Comparison of ENCODE assay signal across 10 cellular contexts in genomic region chr9:97638666-97639065, GRCh38. TPM values are rescaled to one million over a fixed set of nuclear protein-coding genes. Genes with fewer than 3 reads are reported as not detected.
DNase-seq lines count a peak whose midpoint lies in the region; ATAC-seq, FAIRE-seq and TF ChIP-seq lines count a peak whose summit lies in the region.
"Had no signal": no experiment of that assay in that cellular context is flagged by ENCODE, and none has a peak within 500 bp of the region (broad histone marks: within the 10 kb centered on the region; RNA-seq: fewer than 3 reads in every experiment).

No MANE protein-coding gene starts in this region.

- no peak overlapping the region for H3K27ac Mint-ChIP-seq in activated CD4-positive, alpha-beta T cell treated with anti-CD3 and anti-CD28 coated beads for 36 hours
- H3K27ac Mint-ChIP-seq in osteocyte (ENCODE audit: unreplicated experiment), result peak overlapping the region; percentile 52
- H3K27ac Mint-ChIP-seq in CD4-positive, alpha-beta memory T cell, result peak overlapping the region in 2 of 7 donors; percentile 39 to 49

- WGBS in K562 (ENCODE audit: insufficient coverage, low coverage, missing lambda C conversion rate), result 80% methylated on average over 3 of the region's 3 CpGs

- no peaks in the 10 kb centered on the region for H3K27me3 ChIP-seq in K562 (ENCODE audit: control insufficient read depth in 2 of 2, insufficient read depth in 2 of 2, low read length in 2 of 2)
- no peaks in the 10 kb centered on the region for H3K27me3 ChIP-seq in CD4-positive, alpha-beta memory T cell (ENCODE audit: insufficient read depth, low read length)

- no peak for FAIRE-seq in K562 (lab: Jason Lieb, UNC)

- H3K9me3 Mint-ChIP-seq in activated CD4-positive, alpha-beta T cell treated with anti-CD3 and anti-CD28 coated beads for 36 hours (ENCODE audit: low read depth), result no peaks in the 10 kb centered on the region
- H3K9me3 Mint-ChIP-seq in osteocyte (ENCODE audit: unreplicated experiment), result no peaks in the 10 kb centered on the region
- H3K9me3 Mint-ChIP-seq in CD4-positive, alpha-beta memory T cell, result no peaks in the 10 kb centered on the region

- H3K27ac ChIP-seq in K562 (ENCODE audit: extremely low read depth, low read depth, low read length), result no peak overlapping the region
- no peak overlapping the region for H3K27ac ChIP-seq in CD4-positive, alpha-beta memory T cell (ENCODE audit: low read depth, low read length)

- peaks cover 6% of the 10 kb centered on the region for H3K9me1 ChIP-seq in K562 (ENCODE audit: control insufficient read depth, insufficient read depth, low read length)

- DNase-seq in activated CD4-positive, alpha-beta T cell treated with anti-CD3 and anti-CD28 coated beads for 36 hours, result peak; percentile 11
- no peak for DNase-seq in activated CD4-positive, alpha-beta T cell treated with anti-CD3 and anti-CD28 coated beads, Interleukin-2, amount 50 U/mL, for 4 hours
- DNase-seq in M059J (ENCODE audit: low read depth), result peak; percentile 6
- DNase-seq in K562 (ENCODE audit: extremely low read depth in 1 of 4, low spot score in 3 of 4), result peak in 1 of 4 experiments; percentile 17
- no peak for DNase-seq in osteocyte (ENCODE audit: extremely low spot score, unreplicated experiment)
- DNase-seq in stimulated activated CD4-positive, alpha-beta T cell treated with anti-CD3 and anti-CD28 coated beads, Interleukin-12 subunit alpha, Interleukin-12 subunit beta, amount 100 ng/mL, for 4 hours, result no peak
- no peak for DNase-seq in CD4-positive, alpha-beta memory T cell
- DNase-seq in SKM-1 (lab: John Stamatoyannopoulos, UW; ENCODE audit: unreplicated experiment), result no peak
- DNase-seq: NK-92 treated with Interleukin-12 subunit alpha and Interleukin-12 subunit beta, amount 100 ng/mL, for 24 hours had no signal

- H4K20me1 ChIP-seq in K562 (replicated peaks; ENCODE audit: control insufficient read depth, insufficient read depth, low read length), result peaks cover 8% of the 10 kb centered on the region

- no peak overlapping the region for H3K9ac ChIP-seq in K562 (ENCODE audit: insufficient read depth in 1 of 2, low read depth in 2 of 2, low read length in 2 of 2)

- H3K9me3 ChIP-seq in K562 (replicated peaks; ENCODE audit: control insufficient read depth, insufficient read depth, low read depth, low read length), result no peaks in the 10 kb centered on the region
- H3K9me3 ChIP-seq in CD4-positive, alpha-beta memory T cell (ENCODE audit: control insufficient read depth in 1 of 2, low read length in 2 of 2), result no peaks in the 10 kb centered on the region

- no peak overlapping the region for H3K4me3 Mint-ChIP-seq in activated CD4-positive, alpha-beta T cell treated with anti-CD3 and anti-CD28 coated beads for 36 hours
- no peak overlapping the region for H3K4me3 Mint-ChIP-seq in osteocyte (ENCODE audit: unreplicated experiment)
- peak overlapping the region in 2 of 8 donors; percentile 29 to 39 for H3K4me3 Mint-ChIP-seq in CD4-positive, alpha-beta memory T cell

- in situ Hi-C loops in K562 (cut with MboI), result no loop called here

- BruUV-seq in K562 (replicated peaks; lab: Mats Ljungman, UMichigan), result no TSS peak

- TF ChIP-seq CTCF in K562 (IDR thresholded peaks at IDR 0.05 in 2 of 3, conservative IDR thresholded peaks at IDR 0.05 in 1 of 3; ENCODE audit: insufficient read depth in 2 of 3, low read depth in 1 of 3, low read length in 3 of 3) (peak in 2 of 3 experiments; percentile 30 to 43; a peak in 3 of 6 replicates), osteocyte (IDR thresholded peaks at IDR 0.05) (peak; percentile 21)

- no peak overlapping the region for H3K4me3 ChIP-seq in K562
- H3K4me3 ChIP-seq in CD4-positive, alpha-beta memory T cell (ENCODE audit: low read length in 2 of 2), result no peak overlapping the region

- H3K79me2 ChIP-seq in K562 (ENCODE audit: control insufficient read depth, insufficient read depth, low read length), result peaks cover 81% of the 10 kb centered on the region

- no peaks in the 10 kb centered on the region for H3K27me3 Mint-ChIP-seq in activated CD4-positive, alpha-beta T cell treated with anti-CD3 and anti-CD28 coated beads for 36 hours
- no peaks in the 10 kb centered on the region for H3K27me3 Mint-ChIP-seq in osteocyte (ENCODE audit: unreplicated experiment)
- H3K27me3 Mint-ChIP-seq in CD4-positive, alpha-beta memory T cell, result no peaks in the 10 kb centered on the region

- peaks cover 50% of the 10 kb centered on the region for H3K4me1 Mint-ChIP-seq in activated CD4-positive, alpha-beta T cell treated with anti-CD3 and anti-CD28 coated beads for 36 hours
- peaks cover 39% of the 10 kb centered on the region for H3K4me1 Mint-ChIP-seq in osteocyte (ENCODE audit: unreplicated experiment)
- H3K4me1 Mint-ChIP-seq in CD4-positive, alpha-beta memory T cell, result peaks cover 47 to 68% (median 57%) of the 10 kb centered on the region in 4 donors

- H3K36me3 Mint-ChIP-seq in activated CD4-positive, alpha-beta T cell treated with anti-CD3 and anti-CD28 coated beads for 36 hours (ENCODE audit: low read depth), result peaks cover 34% of the 10 kb centered on the region
- H3K36me3 Mint-ChIP-seq in osteocyte (ENCODE audit: unreplicated experiment), result peaks cover 13% of the 10 kb centered on the region
- peaks cover 13 to 37% of the 10 kb centered on the region in 2 donors for H3K36me3 Mint-ChIP-seq in CD4-positive, alpha-beta memory T cell

- ATAC-seq in activated CD4-positive, alpha-beta T cell treated with anti-CD3 and anti-CD28 coated beads for 36 hours, result no peak
- peak; percentile 44; the same call in 1 of the 3 replicates for ATAC-seq in K562
- ATAC-seq: sciatic nerve had no signal

- intact Hi-C loops in activated CD4-positive, alpha-beta T cell treated with anti-CD3 and anti-CD28 coated beads for 36 hours (cut with DNase I, micrococcal nuclease), result loop anchor here in 1 of 2 experiments (10.0 kb wide), 1 partner anchor 624 kb away; no protein-coding TSS in a partner anchor
- intact Hi-C loops in K562 (cut with micrococcal nuclease), result no loop called here
- intact Hi-C loops in CD4-positive, alpha-beta memory T cell (cut with micrococcal nuclease), result no loop called here

- H3K36me3 ChIP-seq in K562 (ENCODE audit: control insufficient read depth, insufficient read depth, low read length), result peaks cover 65% of the 10 kb centered on the region
- peaks cover 19% of the 10 kb centered on the region for H3K36me3 ChIP-seq in CD4-positive, alpha-beta memory T cell (ENCODE audit: insufficient read depth, low read length)

- TF ChIP-seq EP300 in K562 (IDR thresholded peaks at IDR 0.05; ENCODE audit: low read length), result no peak

- CTCF ChIA-PET in activated CD4-positive, alpha-beta T cell treated with anti-CD3 and anti-CD28 coated beads for 36 hours (lab: Charles Lee), result interaction anchor here (0.7 to 1.1 kb wide), 5 partner anchors 9 to 65 kb away, joined by 3 to 6 read pairs (median 3); no protein-coding TSS in a partner anchor
- CTCF ChIA-PET in K562 (lab: Yijun Ruan, JAX; ENCODE audit: low intra/inter-chr PET ratio), result no interaction called here
- CTCF ChIA-PET in CD4-positive, alpha-beta memory T cell (lab: Charles Lee; ENCODE audit: partially characterized antibody), result no interaction called here

- TF ChIP-seq POLR2A in K562 (conservative IDR thresholded peaks at IDR 0.05), result no peak

- H3K4me1 ChIP-seq in K562 (replicated peaks in 1 of 2; ENCODE audit: control insufficient read depth in 2 of 2, insufficient read depth in 2 of 2, low read length in 2 of 2), result peaks cover 0 to 16% of the 10 kb centered on the region in 2 experiments; a peak in 3 of 5 replicates
- peaks cover 51% of the 10 kb centered on the region for H3K4me1 ChIP-seq in CD4-positive, alpha-beta memory T cell (ENCODE audit: insufficient read depth, low read length)

- H2AFZ ChIP-seq in K562 (ENCODE audit: low read depth, low read length), result no peak overlapping the region

- H3K4me2 ChIP-seq in K562 (ENCODE audit: insufficient read depth, low read length), result no peak overlapping the region

- POLR2A ChIA-PET in activated CD4-positive, alpha-beta T cell treated with anti-CD3 and anti-CD28 coated beads for 36 hours (lab: Charles Lee), result no interaction called here
- POLR2A ChIA-PET in K562 (lab: Yijun Ruan, JAX), result interaction anchor here (0.6 to 1.2 kb wide), 3 partner anchors 18 to 40 kb away, joined by 3 to 4 read pairs (median 3); no protein-coding TSS in a partner anchor
- POLR2A ChIA-PET in CD4-positive, alpha-beta memory T cell (lab: Charles Lee; ENCODE audit: partially characterized antibody), result no interaction called here

- TF ChIP-seq RAD21 in K562 (CRISPR knock-in tag; conservative IDR thresholded peaks at IDR 0.05 in 1 of 2, IDR thresholded peaks at IDR 0.05 in 1 of 2), result no peak

RNA-seq across cellular contexts. Expression of gene NCBP1, which starts 5.0 kb away (rescaled TPM):
- 10 to 100 TPM; 42.2 to 43.0 TPM for total RNA-seq in activated CD4-positive, alpha-beta T cell treated with anti-CD3 and anti-CD28 coated beads for 36 hours
- 31.1 and 43.3 TPM in 2 replicates for total RNA-seq in M059J (2014; rRNA removed; shearing (Covaris generic))
- total RNA-seq in K562 (2011; cell fraction: chromatin; rRNA removed; ENCODE audit: low replicate concordance), result 50.3 and 119 TPM in 2 replicates
- 30.9 and 32.9 TPM in 2 replicates for total RNA-seq in K562 (2011; cell fraction: nucleolus; rRNA removed)
- 50.1 and 77.7 TPM in 2 replicates for total RNA-seq in K562 (2011; cell fraction: nucleoplasm; rRNA removed)
- total RNA-seq in K562 (2014; rRNA removed) (47.5 and 56.2 TPM in 2 replicates), K562 (2014; rRNA removed; fragmentation: Illumina TruSeq; extraction: Trizol) (62.3 and 67.2 TPM in 2 replicates), K562 (2015; rRNA removed; fragmentation: Illumina TruSeq; extraction: Trizol) (52.8 and 57.5 TPM in 2 replicates), K562 (2021) (59.6 and 60.2 TPM in 2 replicates), osteocyte (34.9 and 42.2 TPM in 2 replicates)
- polyA plus RNA-seq in K562 (2011; rRNA removed) (51.4 and 69.7 TPM in 2 replicates), K562 (2014; fragmentation: Illumina TruSeq; extraction: Trizol) (55.7 and 64.6 TPM in 2 replicates), K562 (2014; fragmentation: Nextera tagmentation; extraction: Ambion mirVana) (10 to 100 TPM; 29.4 to 37.1 TPM), K562 (2014; rRNA removed) (41.7 and 55.5 TPM in 2 replicates)
- 15.0 and 20.9 TPM in 2 replicates for polyA plus RNA-seq in K562 (2011; cell fraction: cytosol; rRNA removed)
- polyA plus RNA-seq in K562 (2011; cell fraction: nucleus; rRNA removed), result 45.1 and 51.8 TPM in 2 replicates
- polyA plus RNA-seq in K562 (2012), result 36.5 and 42.5 TPM in 2 replicates
- polyA minus RNA-seq in K562 (2011; rRNA and poly(A)+ RNA removed), result 76.3 and 88.4 TPM in 2 replicates
- 23.4 and 31.7 TPM in 2 replicates for polyA minus RNA-seq in K562 (2011; cell fraction: cytosol; rRNA and poly(A)+ RNA removed)
- polyA minus RNA-seq in K562 (2011; cell fraction: nucleus; rRNA and poly(A)+ RNA removed), result 36.9 and 68.3 TPM in 2 replicates
- total RNA-seq in CD4-positive, alpha-beta memory T cell, result 10 to 100 TPM; 40.7 to 50.8 TPM
- 10 to 100 TPM; 12.5 to 20.0 TPM for polyA plus RNA-seq in CD4-positive, alpha-beta memory T cell

RNA-seq across cellular contexts. Expression of gene TSTD2, which starts 5.5 kb away (rescaled TPM):
- total RNA-seq in activated CD4-positive, alpha-beta T cell treated with anti-CD3 and anti-CD28 coated beads for 36 hours, result 10 to 100 TPM; 12.7 to 15.0 TPM
- 10.7 and 16.3 TPM in 2 replicates for total RNA-seq in M059J (2014; rRNA removed; shearing (Covaris generic))
- 45.9 and 90.8 TPM in 2 replicates for total RNA-seq in K562 (2011; cell fraction: chromatin; rRNA removed; ENCODE audit: low replicate concordance)
- 25.0 and 29.2 TPM in 2 replicates for total RNA-seq in K562 (2011; cell fraction: nucleolus; rRNA removed)
- total RNA-seq in K562 (2011; cell fraction: nucleoplasm; rRNA removed), result 43.0 and 55.8 TPM in 2 replicates
- total RNA-seq in K562 (2014; rRNA removed), result 16.8 and 16.9 TPM in 2 replicates
- 14.8 and 15.8 TPM in 2 replicates for total RNA-seq in K562 (2014; rRNA removed; fragmentation: Illumina TruSeq; extraction: Trizol)
- total RNA-seq in K562 (2015; rRNA removed; fragmentation: Illumina TruSeq; extraction: Trizol), result 13.9 and 14.2 TPM in 2 replicates
- total RNA-seq in K562 (2021), result 20.0 and 20.4 TPM in 2 replicates
- polyA plus RNA-seq in K562 (2011; rRNA removed), result 36.7 and 37.0 TPM in 2 replicates
- polyA plus RNA-seq in K562 (2011; cell fraction: cytosol; rRNA removed), result 17.5 and 22.9 TPM in 2 replicates
- polyA plus RNA-seq in K562 (2011; cell fraction: nucleus; rRNA removed), result 47.0 and 54.9 TPM in 2 replicates
- polyA plus RNA-seq in K562 (2012), result 11.8 and 18.5 TPM in 2 replicates
- 18.6 and 22.2 TPM in 2 replicates for polyA plus RNA-seq in K562 (2014; fragmentation: Illumina TruSeq; extraction: Trizol)
- 10 to 100 TPM; 10.1 to 19.0 TPM for polyA plus RNA-seq in K562 (2014; fragmentation: Nextera tagmentation; extraction: Ambion mirVana)
- 20.6 and 20.9 TPM in 2 replicates for polyA plus RNA-seq in K562 (2014; rRNA removed)
- 32.6 and 36.5 TPM in 2 replicates for polyA minus RNA-seq in K562 (2011; rRNA and poly(A)+ RNA removed)
- 15.0 and 17.8 TPM in 2 replicates for polyA minus RNA-seq in K562 (2011; cell fraction: cytosol; rRNA and poly(A)+ RNA removed)
- polyA minus RNA-seq in K562 (2011; cell fraction: nucleus; rRNA and poly(A)+ RNA removed), result 19.5 and 34.8 TPM in 2 replicates
- 23.3 and 28.4 TPM in 2 replicates for total RNA-seq in osteocyte
- 10 to 100 TPM; 17.8 to 18.4 TPM for total RNA-seq in CD4-positive, alpha-beta memory T cell
- polyA plus RNA-seq in CD4-positive, alpha-beta memory T cell, result 1 to 10 TPM; 7.2 to 7.9 TPM

RNA-seq across cellular contexts. Expression of gene XPA, which starts 58.5 kb away (rescaled TPM):
- total RNA-seq in activated CD4-positive, alpha-beta T cell treated with anti-CD3 and anti-CD28 coated beads for 36 hours, result 10 to 100 TPM in 1 of 2 experiments, 1 to 10 TPM in 1; 8.7 to 11.1 TPM
- total RNA-seq in M059J (2014; rRNA removed; shearing (Covaris generic)), result 9.5 and 13.9 TPM in 2 replicates
- 2.1 and 9.3 TPM in 2 replicates for total RNA-seq in K562 (2011; cell fraction: chromatin; rRNA removed; ENCODE audit: low replicate concordance)
- 1.8 and 2.0 TPM in 2 replicates for total RNA-seq in K562 (2011; cell fraction: nucleolus; rRNA removed)
- total RNA-seq in K562 (2011; cell fraction: nucleoplasm; rRNA removed), result 8.0 and 16.4 TPM in 2 replicates
- total RNA-seq in K562 (2014; rRNA removed) (16.8 and 17.7 TPM in 2 replicates), K562 (2014; rRNA removed; fragmentation: Illumina TruSeq; extraction: Trizol) (16.7 and 18.2 TPM in 2 replicates), K562 (2015; rRNA removed; fragmentation: Illumina TruSeq; extraction: Trizol) (17.2 and 18.0 TPM in 2 replicates), K562 (2021) (11.4 and 13.6 TPM in 2 replicates), osteocyte (10.1 and 10.6 TPM in 2 replicates)
- polyA plus RNA-seq in K562 (2011; rRNA removed) (5.1 and 5.9 TPM in 2 replicates), K562 (2014; fragmentation: Illumina TruSeq; extraction: Trizol) (12.3 and 14.1 TPM in 2 replicates), K562 (2014; fragmentation: Nextera tagmentation; extraction: Ambion mirVana) (1 to 10 TPM; 5.1 to 5.5 TPM), K562 (2014; rRNA removed) (15.2 and 18.2 TPM in 2 replicates)
- polyA plus RNA-seq in K562 (2011; cell fraction: cytosol; rRNA removed), result 0.85 and 1.3 TPM in 2 replicates
- 4.1 and 5.3 TPM in 2 replicates for polyA plus RNA-seq in K562 (2011; cell fraction: nucleus; rRNA removed)
- 14.2 and 14.4 TPM in 2 replicates for polyA plus RNA-seq in K562 (2012)
- polyA minus RNA-seq in K562 (2011; rRNA and poly(A)+ RNA removed), result 6.3 and 6.4 TPM in 2 replicates
- polyA minus RNA-seq in K562 (2011; cell fraction: cytosol; rRNA and poly(A)+ RNA removed), result 1.7 and 1.9 TPM in 2 replicates
- 6.3 and 9.3 TPM in 2 replicates for polyA minus RNA-seq in K562 (2011; cell fraction: nucleus; rRNA and poly(A)+ RNA removed)
- total RNA-seq in CD4-positive, alpha-beta memory T cell, result 10 to 100 TPM; 24.0 to 25.5 TPM
- polyA plus RNA-seq in CD4-positive, alpha-beta memory T cell, result 10 to 100 TPM; 32.3 to 36.2 TPM

Comparison
In these comparisons a context has a peak if more than half of its experiments do, and no peak if none do; other contexts are left out.
1. DNase-seq: peak in activated CD4-positive, alpha-beta T cell treated with anti-CD3 and anti-CD28 coated beads for 36 hours (single experiment) and M059J (single experiment); none in activated CD4-positive, alpha-beta T cell treated with anti-CD3 and anti-CD28 coated beads, Interleukin-2, amount 50 U/mL, for 4 hours (0 of 2), osteocyte (single experiment), stimulated activated CD4-positive, alpha-beta T cell treated with anti-CD3 and anti-CD28 coated beads, Interleukin-12 subunit alpha, Interleukin-12 subunit beta, amount 100 ng/mL, for 4 hours (single experiment), CD4-positive, alpha-beta memory T cell (0 of 5) and SKM-1 (single experiment).